33 cellular contexts compared by ENCODE assay signal in genomic region chr7:108314049-108314448, GRCh38.
"Had no signal": no experiment of that assay in that cellular context is flagged by ENCODE, and none has a peak within 500 bp of the region (broad histone marks: within the 10 kb centered on the region; RNA-seq: fewer than 3 reads in every experiment).

No MANE protein-coding gene starts in this region.

- H3K27ac ChIP-seq: adrenal gland, ascending aorta, body of pancreas, brain microvascular endothelial cell, breast epithelium, cardiac muscle cell had no signal

- H3K4me1 ChIP-seq: ascending aorta, body of pancreas, breast epithelium had no signal

- ATAC-seq: activated naive CD4-positive, alpha-beta T cell treated with anti-CD3 and anti-CD28 coated beads, Interleukin-2, amount 50 U/mL, for 72 hours; activated naive CD8-positive, alpha-beta T cell treated with anti-CD3 and anti-CD28 coated beads, Interleukin-2, amount 50 U/mL, for 24 hours; activated T-cell treated with anti-CD3 and anti-CD28 coated beads, Interleukin-2, amount 50 U/mL, for 4 hours; activated T-cell treated with anti-CD3 and anti-CD28 coated beads, Interleukin-2, amount 50 U/mL, for 72 hours; activated T-helper 17 cell treated with anti-CD3 and anti-CD28 coated beads, Interleukin-2, amount 50 U/mL, for 72 hours; body of pancreas had no signal

- H3K4me3 ChIP-seq: adrenal gland, ascending aorta, body of pancreas, breast epithelium, cardiac muscle cell had no signal

- H3K27me3 ChIP-seq: adrenal gland, ascending aorta, body of pancreas, brain microvascular endothelial cell, breast epithelium, cardiac muscle cell had no signal

- H3K36me3 ChIP-seq: adrenal gland, ascending aorta, brain microvascular endothelial cell, breast epithelium, cardiac muscle cell had no signal

- DNase-seq: activated effector memory CD4-positive, alpha-beta T cell treated with anti-CD3 and anti-CD28 coated beads, Interleukin-2, amount 50 U/mL, for 16 hours; activated effector memory CD4-positive, alpha-beta T cell treated with Interleukin-2 at 50 U/mL for 16 hours; activated gamma-delta T cell; activated gamma-delta T cell treated with Interleukin-2 at 50 U/mL for 16 hours; activated naive CD4-positive, alpha-beta T cell; activated naive CD4-positive, alpha-beta T cell treated with anti-CD3 and anti-CD28 coated beads for 36 hours; activated naive CD4-positive, alpha-beta T cell treated with anti-CD3 and anti-CD28 coated beads, Interleukin-2, amount 10 ng/mL, durations not matched to agents 7 days and 5 days; activated naive CD4-positive, alpha-beta T cell treated with anti-CD3 and anti-CD28 coated beads, Interleukin-2, amount 50 U/mL, for 16 hours; activated naive CD4-positive, alpha-beta T cell treated with Interleukin-2 at 50 U/mL for 16 hours; activated naive CD8-positive, alpha-beta T cell treated with anti-CD3 and anti-CD28 coated beads for 36 hours; activated naive CD8-positive, alpha-beta T cell treated with anti-CD3 and anti-CD28 coated beads, Interleukin-2, amount 10 ng/mL, durations not matched to agents 7 days and 5 days; activated naive CD8-positive, alpha-beta T cell treated with anti-CD3 and anti-CD28 coated beads, Interleukin-2, amount 50 U/mL, for 24 hours; activated T-cell treated with anti-CD3 and anti-CD28 coated beads, Interleukin-2, amount 50 U/mL, for 24 hours; activated T-cell treated with anti-CD3 and anti-CD28 coated beads, Interleukin-2, amount 50 U/mL, for 4 hours; activated T-cell treated with anti-CD3 and anti-CD28 coated beads, Interleukin-2, amount 50 U/mL, for 48 hours; activated T-cell treated with anti-CD3 and anti-CD28 coated beads, Interleukin-2, amount 50 U/mL, for 72 hours; adrenal gland; amniotic stem cell; amygdala; anterior cingulate cortex; aorta; body of pancreas; brain microvascular endothelial cell; caudate nucleus; central memory CD4-positive, alpha-beta T cell; cerebellar nuclear complex had no signal

- H3K9me3 ChIP-seq: adrenal gland, ascending aorta, body of pancreas, breast epithelium had no signal

- FAIRE-seq: astrocyte, bronchial epithelial cell had no signal
